14 cellular contexts compared by ENCODE assay signal in the genomic region with DNA sequence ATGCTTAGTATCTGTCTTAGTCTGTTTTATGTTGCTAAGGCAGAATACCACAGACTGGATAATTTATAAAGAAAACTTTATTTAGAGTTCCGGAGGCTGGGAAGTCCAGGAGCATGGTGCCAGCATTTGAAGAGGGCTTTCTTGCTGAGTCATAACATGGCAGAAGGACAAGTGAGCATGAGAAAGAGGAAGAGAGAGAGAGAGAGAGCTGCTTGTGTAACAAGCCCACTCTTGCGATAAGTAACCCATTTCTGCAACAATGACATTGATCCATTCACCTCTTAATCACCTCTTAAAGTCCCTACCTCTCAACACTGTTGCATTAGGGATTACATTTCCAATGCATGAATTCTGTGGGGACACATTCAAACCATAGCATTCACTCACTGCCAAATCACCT. TPM values are rescaled to one million over a fixed set of nuclear protein-coding genes. Genes with fewer than 3 reads are reported as not detected.
DNase-seq lines count a peak whose midpoint lies in the region; ATAC-seq, FAIRE-seq and TF ChIP-seq lines count a peak whose summit lies in the region.
"Had no signal": no experiment of that assay in that cellular context is flagged by ENCODE, and none has a peak within 500 bp of the region (broad histone marks: within the 10 kb centered on the region; RNA-seq: fewer than 3 reads in every experiment).

No MANE protein-coding gene starts in this region.

- 0 out of 2 replicates have a peak, but pooled peaks cover 3% of the 10 kb centered on the region for H3K79me2 ChIP-seq in OCI-LY3 (ENCODE audit: low read length)
- no peaks in the 10 kb centered on the region for H3K79me2 ChIP-seq in keratinocyte (ENCODE audit: control insufficient read depth, insufficient read depth, low read length)

- H2AFZ ChIP-seq in OCI-LY3 (ENCODE audit: low read depth, low read length) (no peak overlapping the region), keratinocyte (ENCODE audit: control insufficient read depth, low read length) (no peak overlapping the region)

- no peaks in the 10 kb centered on the region for H3K9me1 ChIP-seq in keratinocyte (ENCODE audit: control insufficient read depth, extremely low read depth, insufficient read depth, low read length)

- H3K9ac ChIP-seq in OCI-LY3 (ENCODE audit: low read length) (peak overlapping the region; percentile 46), keratinocyte (ENCODE audit: control insufficient read depth, extremely low read depth, insufficient read depth, low read length) (no peak overlapping the region)

- H3K36me3 ChIP-seq in OCI-LY3 (replicated peaks; ENCODE audit: low read depth, low read length) (peaks cover 27% of the 10 kb centered on the region), keratinocyte (ENCODE audit: control insufficient read depth in 2 of 2, extremely low read depth in 1 of 2, insufficient read depth in 2 of 2, low read length in 2 of 2) (no peaks in the 10 kb centered on the region)

- H3K9me3 ChIP-seq in OCI-LY3 (ENCODE audit: insufficient read depth, low read length), result 0 out of 2 replicates have a peak, but pooled peaks cover 6% of the 10 kb centered on the region
- H3K9me3 ChIP-seq in keratinocyte (ENCODE audit: control insufficient read depth, low read depth, low read length), result no peaks in the 10 kb centered on the region

- DNase-seq in keratinocyte (ENCODE audit: low read depth, low spot score) (no peak), T-helper 2 cell (no peak), retina (no peak)
- DNase-seq: activated CD4-positive, alpha-beta T cell treated with anti-CD3 and anti-CD28 coated beads for 36 hours; COR-L47; effector memory CD8-positive, alpha-beta T cell; naive thymus-derived CD8-positive, alpha-beta T cell had no signal

- dilution Hi-C loops in keratinocyte (cut with MboI; ENCODE audit: extremely low pct_ligation_motif_present, low sequenced_read_pairs), result no loop called here

- H3K27me3 ChIP-seq in OCI-LY3 (ENCODE audit: low read depth, low read length) (no peaks in the 10 kb centered on the region), keratinocyte (ENCODE audit: control insufficient read depth, extremely low read depth, insufficient read depth, low read length) (no peaks in the 10 kb centered on the region)

- H3K4me1 ChIP-seq in OCI-LY3 (ENCODE audit: low read length) (peaks cover 97% of the 10 kb centered on the region), keratinocyte (ENCODE audit: control insufficient read depth, extremely low read depth, insufficient read depth, low read length) (no peaks in the 10 kb centered on the region)

- H3K4me3 ChIP-seq in OCI-LY3 (ENCODE audit: low read length) (no peak overlapping the region; the same call in 1 of the 2 replicates), keratinocyte (ENCODE audit: control insufficient read depth in 2 of 3, extremely low read depth in 1 of 3, insufficient read depth in 2 of 3, low read depth in 1 of 3, low read length in 3 of 3) (no peak overlapping the region)

- FAIRE-seq in keratinocyte (lab: Jason Lieb, UNC), result peak; percentile 26

- peak; percentile 41 for ATAC-seq in GM18505 (IDR thresholded peaks at IDR 0.05; ENCODE audit: unreplicated experiment)
- ATAC-seq in HG02678 (IDR thresholded peaks at IDR 0.05; ENCODE audit: unreplicated experiment), result peak; percentile 42
- ATAC-seq in GM18873 (IDR thresholded peaks at IDR 0.05; ENCODE audit: low FRiP score, unreplicated experiment), result no peak
- no peak for ATAC-seq in GM19351 (IDR thresholded peaks at IDR 0.05; ENCODE audit: unreplicated experiment)
- ATAC-seq: activated CD4-positive, alpha-beta T cell treated with anti-CD3 and anti-CD28 coated beads for 36 hours; effector memory CD8-positive, alpha-beta T cell; naive thymus-derived CD8-positive, alpha-beta T cell; Panc1; stimulated activated effector memory CD8-positive, alpha-beta T cell treated with anti-CD3 and anti-CD28 coated beads, Interleukin-12 subunit alpha, Interleukin-12 subunit beta, amount 100 ng/mL, for 72 hours had no signal

- H3K4me2 ChIP-seq in OCI-LY3 (ENCODE audit: low read length) (peak overlapping the region; percentile 33), keratinocyte (ENCODE audit: control insufficient read depth, extremely low read depth, insufficient read depth, low read depth, low read length) (no peak overlapping the region)

- H4K20me1 ChIP-seq in OCI-LY3 (ENCODE audit: insufficient read depth, low read length), result no peaks in the 10 kb centered on the region
- no peaks in the 10 kb centered on the region for H4K20me1 ChIP-seq in keratinocyte (ENCODE audit: control insufficient read depth, extremely low read depth, insufficient read depth, low read length)

- TF ChIP-seq POLR2A in GM18505 (IDR thresholded peaks at IDR 0.05; ENCODE audit: borderline replicate concordance, extremely low read depth, insufficient read depth, insufficient read length), result no peak

- TF ChIP-seq CTCF in OCI-LY3 (IDR thresholded peaks at IDR 0.05; ENCODE audit: low read depth, low read length), result no peak
- TF ChIP-seq CTCF in keratinocyte (optimal IDR thresholded peaks at IDR 0.05 in 1 of 3, IDR thresholded peaks at IDR 0.05 in 1 of 3, conservative IDR thresholded peaks at IDR 0.05 in 1 of 3; ENCODE audit: extremely low read depth in 1 of 3, insufficient read depth in 2 of 3, low read length in 3 of 3), result no peak

- H3K27ac ChIP-seq in OCI-LY3 (ENCODE audit: low read length), result peak overlapping the region; percentile 91
- no peak overlapping the region for H3K27ac ChIP-seq in keratinocyte (ENCODE audit: control insufficient read depth, insufficient read depth, low read length)

RNA-seq across cellular contexts. Expression of a gene that starts 11.7 kb away (rescaled TPM):
- polyA plus RNA-seq in keratinocyte, result 0.05 TPM in 1 of 3 replicates, not detected in the others
- polyA plus RNA-seq in keratinocyte (2011; ENCODE audit: low read depth), result not detected
- polyA plus RNA-seq in keratinocyte (2011; cell fraction: cytosol; rRNA removed), result not detected in 2 replicates
- 0.15 TPM in 1 of 2 replicates, not detected in the other for polyA plus RNA-seq in keratinocyte (2011; cell fraction: nucleus; rRNA removed)
- 0.13 TPM in 1 of 2 replicates, not detected in the other for polyA plus RNA-seq in keratinocyte (2012; ENCODE audit: low replicate concordance)
- 0.30 to 0.38 TPM in 2 of 3 replicates, not detected in the other for polyA minus RNA-seq in keratinocyte
- polyA minus RNA-seq in keratinocyte (2011; cell fraction: cytosol; rRNA and poly(A)+ RNA removed), result not detected
- 1.9 TPM in 1 of 2 replicates, not detected in the other for polyA minus RNA-seq in keratinocyte (2011; cell fraction: nucleus; rRNA and poly(A)+ RNA removed)
- polyA plus RNA-seq: naive thymus-derived CD8-positive, alpha-beta T cell had no signal

RNA-seq across cellular contexts. Expression of a gene that starts 42.1 kb away (rescaled TPM):
- polyA plus RNA-seq in keratinocyte, result not detected in 3 replicates
- polyA plus RNA-seq in keratinocyte (2011; ENCODE audit: low read depth), result not detected
- not detected in 2 replicates for polyA plus RNA-seq in keratinocyte (2011; cell fraction: cytosol; rRNA removed)
- not detected in 2 replicates for polyA plus RNA-seq in keratinocyte (2011; cell fraction: nucleus; rRNA removed)
- polyA plus RNA-seq in keratinocyte (2012; ENCODE audit: low replicate concordance), result not detected in 2 replicates
- polyA minus RNA-seq in keratinocyte, result not detected in 3 replicates
- not detected for polyA minus RNA-seq in keratinocyte (2011; cell fraction: cytosol; rRNA and poly(A)+ RNA removed)
- not detected in 2 replicates for polyA minus RNA-seq in keratinocyte (2011; cell fraction: nucleus; rRNA and poly(A)+ RNA removed)
- polyA plus RNA-seq: naive thymus-derived CD8-positive, alpha-beta T cell had no signal

Comparison
In these comparisons a context has a peak if more than half of its experiments do, and no peak if none do; other contexts are left out.
1. ATAC-seq: peak in GM18505 (single experiment) and HG02678 (single experiment); none in GM18873 (single experiment) and GM19351 (single experiment).